ENCODE assay signal across 1 cellular context in the genomic region with DNA sequence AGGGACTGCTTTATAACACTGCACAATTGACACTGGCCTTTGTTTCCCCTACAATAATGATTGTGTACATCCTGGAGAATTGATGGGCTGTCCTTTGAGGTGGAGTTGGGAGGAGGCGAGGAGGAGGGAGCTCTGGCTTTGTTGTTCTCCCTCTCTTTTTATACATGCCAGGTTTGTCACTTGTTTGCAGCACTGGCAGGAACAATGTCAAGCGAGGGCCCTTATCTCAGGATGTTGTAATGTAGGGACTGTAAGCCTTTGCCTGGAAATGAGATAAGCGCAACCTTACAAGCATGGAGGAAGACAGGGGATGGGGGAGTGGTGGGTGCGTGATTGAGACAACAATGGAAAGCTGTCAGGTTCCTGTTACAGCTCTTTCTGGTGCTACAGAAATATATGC.
TF ChIP-seq lines count a peak whose summit lies in the region.

No MANE protein-coding gene starts in this region.

TF ChIP-seq in GM23338, 12 proteins besides CTCF, POLR2A, EP300 and RAD21 (continued from another document):
- TF ChIP-seq, protein P1, sequence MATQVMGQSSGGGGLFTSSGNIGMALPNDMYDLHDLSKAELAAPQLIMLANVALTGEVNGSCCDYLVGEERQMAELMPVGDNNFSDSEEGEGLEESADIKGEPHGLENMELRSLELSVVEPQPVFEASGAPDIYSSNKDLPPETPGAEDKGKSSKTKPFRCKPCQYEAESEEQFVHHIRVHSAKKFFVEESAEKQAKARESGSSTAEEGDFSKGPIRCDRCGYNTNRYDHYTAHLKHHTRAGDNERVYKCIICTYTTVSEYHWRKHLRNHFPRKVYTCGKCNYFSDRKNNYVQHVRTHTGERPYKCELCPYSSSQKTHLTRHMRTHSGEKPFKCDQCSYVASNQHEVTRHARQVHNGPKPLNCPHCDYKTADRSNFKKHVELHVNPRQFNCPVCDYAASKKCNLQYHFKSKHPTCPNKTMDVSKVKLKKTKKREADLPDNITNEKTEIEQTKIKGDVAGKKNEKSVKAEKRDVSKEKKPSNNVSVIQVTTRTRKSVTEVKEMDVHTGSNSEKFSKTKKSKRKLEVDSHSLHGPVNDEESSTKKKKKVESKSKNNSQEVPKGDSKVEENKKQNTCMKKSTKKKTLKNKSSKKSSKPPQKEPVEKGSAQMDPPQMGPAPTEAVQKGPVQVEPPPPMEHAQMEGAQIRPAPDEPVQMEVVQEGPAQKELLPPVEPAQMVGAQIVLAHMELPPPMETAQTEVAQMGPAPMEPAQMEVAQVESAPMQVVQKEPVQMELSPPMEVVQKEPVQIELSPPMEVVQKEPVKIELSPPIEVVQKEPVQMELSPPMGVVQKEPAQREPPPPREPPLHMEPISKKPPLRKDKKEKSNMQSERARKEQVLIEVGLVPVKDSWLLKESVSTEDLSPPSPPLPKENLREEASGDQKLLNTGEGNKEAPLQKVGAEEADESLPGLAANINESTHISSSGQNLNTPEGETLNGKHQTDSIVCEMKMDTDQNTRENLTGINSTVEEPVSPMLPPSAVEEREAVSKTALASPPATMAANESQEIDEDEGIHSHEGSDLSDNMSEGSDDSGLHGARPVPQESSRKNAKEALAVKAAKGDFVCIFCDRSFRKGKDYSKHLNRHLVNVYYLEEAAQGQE (IDR thresholded peaks at IDR 0.05; ENCODE audit: unreplicated experiment): no peak
- TF ChIP-seq JUNB (IDR thresholded peaks at IDR 0.05; ENCODE audit: unreplicated experiment) (no peak), NANOG (IDR thresholded peaks at IDR 0.05; ENCODE audit: borderline replicate concordance) (no peak), ZNF331 (CRISPR knock-in tag; IDR thresholded peaks at IDR 0.05; ENCODE audit: low read depth) (no peak)
- TF ChIP-seq, protein P2, sequence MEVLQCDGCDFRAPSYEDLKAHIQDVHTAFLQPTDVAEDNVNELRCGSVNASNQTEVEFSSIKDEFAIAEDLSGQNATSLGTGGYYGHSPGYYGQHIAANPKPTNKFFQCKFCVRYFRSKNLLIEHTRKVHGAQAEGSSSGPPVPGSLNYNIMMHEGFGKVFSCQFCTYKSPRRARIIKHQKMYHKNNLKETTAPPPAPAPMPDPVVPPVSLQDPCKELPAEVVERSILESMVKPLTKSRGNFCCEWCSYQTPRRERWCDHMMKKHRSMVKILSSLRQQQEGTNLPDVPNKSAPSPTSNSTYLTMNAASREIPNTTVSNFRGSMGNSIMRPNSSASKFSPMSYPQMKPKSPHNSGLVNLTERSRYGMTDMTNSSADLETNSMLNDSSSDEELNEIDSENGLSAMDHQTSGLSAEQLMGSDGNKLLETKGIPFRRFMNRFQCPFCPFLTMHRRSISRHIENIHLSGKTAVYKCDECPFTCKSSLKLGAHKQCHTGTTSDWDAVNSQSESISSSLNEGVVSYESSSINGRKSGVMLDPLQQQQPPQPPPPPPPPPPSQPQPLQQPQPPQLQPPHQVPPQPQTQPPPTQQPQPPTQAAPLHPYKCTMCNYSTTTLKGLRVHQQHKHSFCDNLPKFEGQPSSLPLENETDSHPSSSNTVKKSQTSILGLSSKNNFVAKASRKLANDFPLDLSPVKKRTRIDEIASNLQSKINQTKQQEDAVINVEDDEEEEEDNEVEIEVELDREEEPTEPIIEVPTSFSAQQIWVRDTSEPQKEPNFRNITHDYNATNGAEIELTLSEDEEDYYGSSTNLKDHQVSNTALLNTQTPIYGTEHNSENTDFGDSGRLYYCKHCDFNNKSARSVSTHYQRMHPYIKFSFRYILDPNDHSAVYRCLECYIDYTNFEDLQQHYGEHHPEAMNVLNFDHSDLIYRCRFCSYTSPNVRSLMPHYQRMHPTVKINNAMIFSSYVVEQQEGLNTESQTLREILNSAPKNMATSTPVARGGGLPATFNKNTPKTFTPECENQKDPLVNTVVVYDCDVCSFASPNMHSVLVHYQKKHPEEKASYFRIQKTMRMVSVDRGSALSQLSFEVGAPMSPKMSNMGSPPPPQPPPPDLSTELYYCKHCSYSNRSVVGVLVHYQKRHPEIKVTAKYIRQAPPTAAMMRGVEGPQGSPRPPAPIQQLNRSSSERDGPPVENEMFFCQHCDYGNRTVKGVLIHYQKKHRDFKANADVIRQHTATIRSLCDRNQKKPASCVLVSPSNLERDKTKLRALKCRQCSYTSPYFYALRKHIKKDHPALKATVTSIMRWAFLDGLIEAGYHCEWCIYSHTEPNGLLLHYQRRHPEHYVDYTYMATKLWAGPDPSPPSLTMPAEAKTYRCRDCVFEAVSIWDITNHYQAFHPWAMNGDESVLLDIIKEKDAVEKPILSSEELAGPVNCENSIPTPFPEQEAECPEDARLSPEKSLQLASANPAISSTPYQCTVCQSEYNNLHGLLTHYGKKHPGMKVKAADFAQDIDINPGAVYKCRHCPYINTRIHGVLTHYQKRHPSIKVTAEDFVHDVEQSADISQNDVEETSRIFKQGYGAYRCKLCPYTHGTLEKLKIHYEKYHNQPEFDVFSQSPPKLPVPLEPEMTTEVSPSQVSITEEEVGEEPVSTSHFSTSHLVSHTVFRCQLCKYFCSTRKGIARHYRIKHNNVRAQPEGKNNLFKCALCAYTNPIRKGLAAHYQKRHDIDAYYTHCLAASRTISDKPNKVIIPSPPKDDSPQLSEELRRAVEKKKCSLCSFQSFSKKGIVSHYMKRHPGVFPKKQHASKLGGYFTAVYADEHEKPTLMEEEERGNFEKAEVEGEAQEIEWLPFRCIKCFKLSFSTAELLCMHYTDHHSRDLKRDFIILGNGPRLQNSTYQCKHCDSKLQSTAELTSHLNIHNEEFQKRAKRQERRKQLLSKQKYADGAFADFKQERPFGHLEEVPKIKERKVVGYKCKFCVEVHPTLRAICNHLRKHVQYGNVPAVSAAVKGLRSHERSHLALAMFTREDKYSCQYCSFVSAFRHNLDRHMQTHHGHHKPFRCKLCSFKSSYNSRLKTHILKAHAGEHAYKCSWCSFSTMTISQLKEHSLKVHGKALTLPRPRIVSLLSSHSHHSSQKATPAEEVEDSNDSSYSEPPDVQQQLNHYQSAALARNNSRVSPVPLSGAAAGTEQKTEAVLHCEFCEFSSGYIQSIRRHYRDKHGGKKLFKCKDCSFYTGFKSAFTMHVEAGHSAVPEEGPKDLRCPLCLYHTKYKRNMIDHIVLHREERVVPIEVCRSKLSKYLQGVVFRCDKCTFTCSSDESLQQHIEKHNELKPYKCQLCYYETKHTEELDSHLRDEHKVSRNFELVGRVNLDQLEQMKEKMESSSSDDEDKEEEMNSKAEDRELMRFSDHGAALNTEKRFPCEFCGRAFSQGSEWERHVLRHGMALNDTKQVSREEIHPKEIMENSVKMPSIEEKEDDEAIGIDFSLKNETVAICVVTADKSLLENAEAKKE (CRISPR knock-in tag; IDR thresholded peaks at IDR 0.05): no peak
